ENCODE assay signal across 1 cellular context in the genomic region with DNA sequence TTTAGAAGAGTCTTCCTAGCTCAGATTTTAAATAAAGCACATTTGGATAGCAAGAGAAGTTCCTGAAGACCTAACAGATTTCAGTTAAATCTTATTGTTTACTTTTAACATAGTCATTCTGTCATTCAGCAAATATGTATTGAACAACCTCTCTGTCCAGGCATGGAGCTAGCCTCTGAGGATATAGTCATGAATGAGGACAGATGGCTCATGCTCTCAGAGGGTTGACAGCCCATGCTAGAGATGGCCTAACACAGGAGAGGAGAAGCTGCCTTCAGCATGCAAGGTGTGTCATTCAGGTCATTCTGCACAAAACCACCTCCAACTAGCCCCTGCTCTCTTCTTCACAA.
TF ChIP-seq lines count a peak whose summit lies in the region.

No MANE protein-coding gene starts in this region.

TF ChIP-seq in H1, 55 proteins besides CTCF, POLR2A, EP300 and RAD21 (continued from another document):
- TF ChIP-seq, protein P1, sequence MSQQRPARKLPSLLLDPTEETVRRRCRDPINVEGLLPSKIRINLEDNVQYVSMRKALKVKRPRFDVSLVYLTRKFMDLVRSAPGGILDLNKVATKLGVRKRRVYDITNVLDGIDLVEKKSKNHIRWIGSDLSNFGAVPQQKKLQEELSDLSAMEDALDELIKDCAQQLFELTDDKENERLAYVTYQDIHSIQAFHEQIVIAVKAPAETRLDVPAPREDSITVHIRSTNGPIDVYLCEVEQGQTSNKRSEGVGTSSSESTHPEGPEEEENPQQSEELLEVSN (IDR thresholded peaks at IDR 0.05), result no peak
- TF ChIP-seq SP1 (IDR thresholded peaks at IDR 0.05; ENCODE audit: low read depth, low read length) (no peak), SP4 (IDR thresholded peaks at IDR 0.05; ENCODE audit: low read length) (no peak), TCF12 (IDR thresholded peaks at IDR 0.05; ENCODE audit: low read depth, low read length) (no peak)
